ENCODE assay signal across 12 cellular contexts in the genomic region with DNA sequence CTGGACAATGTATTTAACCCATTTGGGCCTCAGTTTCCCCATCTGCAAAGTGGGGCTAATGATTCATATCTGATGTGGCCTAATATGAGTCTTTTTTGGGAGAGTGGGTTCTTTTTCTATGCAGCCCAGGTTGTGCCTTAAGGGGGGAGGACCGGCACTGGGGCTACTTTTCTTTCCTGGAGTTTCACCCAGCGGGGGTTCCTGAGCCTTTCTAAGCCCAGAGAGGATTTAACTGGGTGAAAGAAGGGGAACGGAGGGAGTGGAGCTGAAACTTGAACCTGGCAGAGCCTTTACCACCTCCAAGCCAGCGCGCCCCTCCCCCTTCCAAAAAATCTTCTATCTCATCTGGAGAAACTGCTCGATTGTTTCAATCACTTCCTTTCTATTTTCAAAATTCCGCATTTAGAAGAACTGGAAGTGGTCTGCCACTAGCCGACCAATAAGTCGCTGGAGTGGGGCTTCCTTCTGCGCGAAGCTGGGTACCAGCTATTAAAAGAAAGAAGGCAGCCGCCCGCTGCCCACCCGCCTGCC.
A peak's percentile ranks its signal among the peaks of the same experiment; 100 is the strongest.
DNase-seq lines count a peak whose midpoint lies in the region; ATAC-seq and TF ChIP-seq lines count a peak whose summit lies in the region.
"Had no signal": no experiment of that assay in that cellular context is flagged by ENCODE, and none has a peak within 500 bp of the region (broad histone marks: within the 10 kb centered on the region; RNA-seq: fewer than 3 reads in every experiment).

No MANE protein-coding gene starts in this region.

- WGBS in lower leg skin, 2 donors, result 18 to 23% methylated on average over 14 of the region's 14 CpGs
- WGBS in stomach, 5 donors, result 18 to 28% (median 21%) methylated on average over 14 of the region's 14 CpGs

- H3K4me3 ChIP-seq in lower leg skin (ENCODE audit: low read depth, poor library complexity, severe bottlenecking) (peak overlapping the region; percentile 38), stomach (peak overlapping the region; percentile 59 to 68 (median 64))

- peak overlapping the region; percentile 78 to 90 (median 87) for H3K27ac ChIP-seq in stomach
- H3K27ac ChIP-seq in foreskin keratinocyte, result no peak overlapping the region
- H3K27ac ChIP-seq: neutrophil had no signal

- CTCF ChIA-PET in MCF 10A (lab: Yijun Ruan, JAX), result interaction anchor here (0.6 kb wide), 3 partner anchors 170 to 1514 kb away, joined by 3 read pairs; no protein-coding TSS in a partner anchor

- no peak for ATAC-seq in GM21528 (IDR thresholded peaks at IDR 0.05; ENCODE audit: low FRiP score, unreplicated experiment)
- no peak for ATAC-seq in foreskin keratinocyte

- no peaks in the 10 kb centered on the region for H3K36me3 ChIP-seq in stomach
- H3K36me3 ChIP-seq: neutrophil had no signal

- H3K36me3 Mint-ChIP-seq in MCF 10A (ENCODE audit: insufficient read depth, unreplicated experiment), result no peaks in the 10 kb centered on the region

- H3K9me3 ChIP-seq in stomach, result no peaks in the 10 kb centered on the region
- H3K9me3 ChIP-seq: neutrophil had no signal

- no peaks in the 10 kb centered on the region for H3K27me3 Mint-ChIP-seq in MCF 10A (ENCODE audit: insufficient read depth, unreplicated experiment)

- TF ChIP-seq EP300 in stomach (IDR thresholded peaks at IDR 0.05), result no peak

- TF ChIP-seq POLR2A in lower leg skin (IDR thresholded peaks at IDR 0.05) (no peak), stomach (IDR thresholded peaks at IDR 0.05) (no peak)

- DNase-seq in NCI-H2107 treated with DMSO at 0.1 percent for 48 hours (lab: John Stamatoyannopoulos, UW; ENCODE audit: unreplicated experiment), result peak; percentile 39
- no peak for DNase-seq in NCI-H2107 (lab: John Stamatoyannopoulos, UW)
- no peak for DNase-seq in MCF 10A (ENCODE audit: unreplicated experiment)
- peak in 1 of 2 donors; percentile 75 for DNase-seq in lower leg skin (ENCODE audit: low spot score in 2 of 2)
- DNase-seq in stomach, result no peak
- no peak for DNase-seq in SIG-M5 (lab: John Stamatoyannopoulos, UW)
- DNase-seq in foreskin keratinocyte, result no peak
- DNase-seq: foreskin melanocyte, GF-D8, NCI-H226 had no signal

- H3K4me1 Mint-ChIP-seq in MCF 10A (ENCODE audit: insufficient read depth, unreplicated experiment), result peaks cover 39% of the 10 kb centered on the region

- no peaks in the 10 kb centered on the region for H3K9me3 Mint-ChIP-seq in MCF 10A (ENCODE audit: unreplicated experiment)

- H3K27me3 ChIP-seq in stomach (peaks cover 0 to 34% (median 18%) of the 10 kb centered on the region in 3 donors), foreskin keratinocyte (peaks cover 91% of the 10 kb centered on the region)

- intact Hi-C loops in MCF 10A (cut with micrococcal nuclease), result no loop called here
- intact Hi-C loops in lower leg skin (cut with DNase I; ENCODE audit: low total_unique reads), result loop anchor here (10.0 kb wide), 1 partner anchor 61 kb away; no protein-coding TSS in a partner anchor
- intact Hi-C loops in stomach (cut with DNase I; ENCODE audit: low total_unique reads), result no loop called here

- POLR2A ChIA-PET in MCF 10A (lab: Yijun Ruan, JAX), result no interaction called here

- H3K4me1 ChIP-seq in stomach (peaks cover 44 to 79% (median 73%) of the 10 kb centered on the region in 4 donors), foreskin keratinocyte (peaks cover 6% of the 10 kb centered on the region)

- peak overlapping the region; percentile 72 for H3K4me3 Mint-ChIP-seq in MCF 10A (ENCODE audit: unreplicated experiment)

- TF ChIP-seq CTCF in MCF 10A (IDR thresholded peaks at IDR 0.05; ENCODE audit: unreplicated experiment) (no peak), lower leg skin (IDR thresholded peaks at IDR 0.05) (no peak), stomach (IDR thresholded peaks at IDR 0.05) (no peak), foreskin keratinocyte (conservative IDR thresholded peaks at IDR 0.05) (no peak)

- no peak overlapping the region for H3K27ac Mint-ChIP-seq in MCF 10A (ENCODE audit: low read depth, unreplicated experiment)

- no TSS peak for BruUV-seq in MCF 10A (replicated peaks; lab: Mats Ljungman, UMichigan)
